Comparison of ENCODE assay signal across 22 cellular contexts in genomic region chr11:6594142-6594768, GRCh38. TPM values are rescaled to one million over a fixed set of nuclear protein-coding genes. Genes with fewer than 3 reads are reported as not detected.
DNase-seq lines count a peak whose midpoint lies in the region; ATAC-seq and TF ChIP-seq lines count a peak whose summit lies in the region.
"Had no signal": no experiment of that assay in that cellular context is flagged by ENCODE, and none has a peak within 500 bp of the region (broad histone marks: within the 10 kb centered on the region; RNA-seq: fewer than 3 reads in every experiment).

No MANE protein-coding gene starts in this region.

- intact Hi-C loops in heart right ventricle (cut with DNase I): no loop called here
- intact Hi-C loops in sigmoid colon (cut with DNase I): no loop called here

- no peaks in the 10 kb centered on the region for H3K9me3 ChIP-seq in heart right ventricle
- no peaks in the 10 kb centered on the region for H3K9me3 ChIP-seq in sigmoid colon
- H3K9me3 ChIP-seq in suprapubic skin: no peaks in the 10 kb centered on the region
- H3K9me3 ChIP-seq: Peyer's patch had no signal

- ATAC-seq in central memory CD8-positive, alpha-beta T cell (replicated peaks; ENCODE audit: extremely low read depth, poor library complexity, severe bottlenecking): no peak
- ATAC-seq in heart right ventricle (peak in 5 of 8 donors; percentile 20 to 58 (median 36)), HG02763 (IDR thresholded peaks at IDR 0.05; ENCODE audit: unreplicated experiment) (no peak)
- ATAC-seq: activated CD4-positive, CD25-positive, alpha-beta regulatory T cell treated with anti-CD3 and anti-CD28 coated beads, Interleukin-2, amount 50 U/mL, for 24 hours; GM12878 had no signal

- H3K4me3 ChIP-seq in heart right ventricle: no peak overlapping the region
- H3K4me3 ChIP-seq in sigmoid colon: no peak overlapping the region
- H3K4me3 ChIP-seq in suprapubic skin: no peak overlapping the region
- H3K4me3 ChIP-seq: GM12878, Peyer's patch, SK-N-MC, smooth muscle cell had no signal

- H3K4me1 Mint-ChIP-seq in activated naive CD8-positive, alpha-beta T cell (ENCODE audit: low read depth): peaks cover 45% of the 10 kb centered on the region
- H3K4me1 Mint-ChIP-seq in activated naive CD8-positive, alpha-beta T cell treated with anti-CD3 and anti-CD28 coated beads for 36 hours: peaks cover 27% of the 10 kb centered on the region
- peaks cover 38% of the 10 kb centered on the region for H3K4me1 Mint-ChIP-seq in central memory CD8-positive, alpha-beta T cell
- H3K4me1 Mint-ChIP-seq: nephron had no signal

- no peak for DNase-seq in activated naive CD8-positive, alpha-beta T cell treated with anti-CD3 and anti-CD28 coated beads for 36 hours
- no peak for DNase-seq in central memory CD8-positive, alpha-beta T cell (ENCODE audit: low spot score in 2 of 2)
- no peak for DNase-seq in heart right ventricle
- DNase-seq in sigmoid colon: peak; percentile 52
- no peak for DNase-seq in NCI-H1105 (lab: John Stamatoyannopoulos, UW)
- DNase-seq in suprapubic skin (ENCODE audit: low spot score in 2 of 2): no peak
- DNase-seq: activated CD8-positive, alpha-beta memory T cell treated with anti-CD3 and anti-CD28 coated beads, Interleukin-2, amount 50 U/mL, for 4 hours; activated gamma-delta T cell treated with Interleukin-2 at 50 U/mL for 16 hours; amygdala; CD4-positive, CD25-positive, alpha-beta regulatory T cell; cerebellar nuclear complex; mesenchymal stem cell; NCI-H2029; NCI-H446 treated with DMSO at 0.1 percent for 48 hours; Peyer's patch had no signal

- H3K27ac ChIP-seq in heart right ventricle (peak overlapping the region in 7 of 10 donors; percentile 1 to 66 (median 48)), sigmoid colon (peak overlapping the region in 3 of 4 donors; percentile 80 to 99 (median 87)), suprapubic skin (no peak overlapping the region)
- H3K27ac ChIP-seq: Peyer's patch, SK-N-MC had no signal

- H3K4me1 ChIP-seq in heart right ventricle (peaks cover 2 to 63% (median 49%) of the 10 kb centered on the region in 9 donors), sigmoid colon (peaks cover 0 to 66% (median 45%) of the 10 kb centered on the region in 4 donors), suprapubic skin (no peaks in the 10 kb centered on the region)
- H3K4me1 ChIP-seq: Peyer's patch had no signal

- peaks cover 25% of the 10 kb centered on the region for H3K36me3 Mint-ChIP-seq in activated naive CD8-positive, alpha-beta T cell
- peaks cover 47% of the 10 kb centered on the region for H3K36me3 Mint-ChIP-seq in activated naive CD8-positive, alpha-beta T cell treated with anti-CD3 and anti-CD28 coated beads for 36 hours
- H3K36me3 Mint-ChIP-seq in central memory CD8-positive, alpha-beta T cell (ENCODE audit: insufficient read depth): peaks cover 47% of the 10 kb centered on the region

- TF ChIP-seq CTCF in heart right ventricle (IDR thresholded peaks at IDR 0.05) (no peak), sigmoid colon (IDR thresholded peaks at IDR 0.05) (no peak), suprapubic skin (IDR thresholded peaks at IDR 0.05) (no peak)

- no peak overlapping the region for H3K4me3 Mint-ChIP-seq in activated naive CD8-positive, alpha-beta T cell
- no peak overlapping the region for H3K4me3 Mint-ChIP-seq in activated naive CD8-positive, alpha-beta T cell treated with anti-CD3 and anti-CD28 coated beads for 36 hours
- no peak overlapping the region for H3K4me3 Mint-ChIP-seq in central memory CD8-positive, alpha-beta T cell
- H3K4me3 Mint-ChIP-seq: nephron had no signal

- H3K27me3 Mint-ChIP-seq in activated naive CD8-positive, alpha-beta T cell: no peaks in the 10 kb centered on the region
- no peaks in the 10 kb centered on the region for H3K27me3 Mint-ChIP-seq in activated naive CD8-positive, alpha-beta T cell treated with anti-CD3 and anti-CD28 coated beads for 36 hours
- no peaks in the 10 kb centered on the region for H3K27me3 Mint-ChIP-seq in central memory CD8-positive, alpha-beta T cell
- H3K27me3 Mint-ChIP-seq: CD4-positive, CD25-positive, alpha-beta regulatory T cell had no signal

- TF ChIP-seq EP300 in sigmoid colon (IDR thresholded peaks at IDR 0.05) (no peak), suprapubic skin (IDR thresholded peaks at IDR 0.05) (no peak)

- H3K27ac Mint-ChIP-seq in activated naive CD8-positive, alpha-beta T cell: peak overlapping the region; percentile 31
- H3K27ac Mint-ChIP-seq in activated naive CD8-positive, alpha-beta T cell treated with anti-CD3 and anti-CD28 coated beads for 36 hours: no peak overlapping the region
- peak overlapping the region; percentile 30 for H3K27ac Mint-ChIP-seq in central memory CD8-positive, alpha-beta T cell (ENCODE audit: low read depth)
- H3K27ac Mint-ChIP-seq: nephron had no signal

- no peaks in the 10 kb centered on the region for H3K9me3 Mint-ChIP-seq in activated naive CD8-positive, alpha-beta T cell (ENCODE audit: low read depth)
- H3K9me3 Mint-ChIP-seq in activated naive CD8-positive, alpha-beta T cell treated with anti-CD3 and anti-CD28 coated beads for 36 hours: no peaks in the 10 kb centered on the region
- no peaks in the 10 kb centered on the region for H3K9me3 Mint-ChIP-seq in central memory CD8-positive, alpha-beta T cell
- H3K9me3 Mint-ChIP-seq: CD4-positive, CD25-positive, alpha-beta regulatory T cell; nephron had no signal

- WGBS in heart right ventricle, 2 donors: 46 to 57% methylated on average over 3 of the region's 3 CpGs
- WGBS in sigmoid colon, 2 donors: 93 to 95% methylated on average over 3 of the region's 3 CpGs
- 82% methylated on average over 3 of the region's 3 CpGs for whole genome bisulfite sequencing in suprapubic skin

- H3K36me3 ChIP-seq in heart right ventricle (peaks cover 0 to 86% (median 2%) of the 10 kb centered on the region in 9 donors), sigmoid colon (peaks cover under 1 to 40% (median 3%) of the 10 kb centered on the region in 4 donors), suprapubic skin (peaks cover 36% of the 10 kb centered on the region)

- H3K27me3 ChIP-seq in heart right ventricle (no peaks in the 10 kb centered on the region), sigmoid colon (no peaks in the 10 kb centered on the region), suprapubic skin (no peaks in the 10 kb centered on the region)
- H3K27me3 ChIP-seq: Peyer's patch had no signal

- TF ChIP-seq POLR2A in sigmoid colon (IDR thresholded peaks at IDR 0.05) (no peak), suprapubic skin (IDR thresholded peaks at IDR 0.05) (no peak)

RNA-seq across cellular contexts. Expression of gene RRP8, which starts 9.2 kb away (rescaled TPM):
- total RNA-seq in activated naive CD8-positive, alpha-beta T cell treated with anti-CD3 and anti-CD28 coated beads for 36 hours: 10 to 100 TPM; 37.8 to 45.3 TPM
- total RNA-seq in heart right ventricle (10 to 100 TPM; 12.1 to 23.3 (median 20.5) TPM), sigmoid colon (10 to 100 TPM; 20.7 to 23.2 (median 21.7) TPM), suprapubic skin (10 to 100 TPM; 15.9 to 33.6 (median 18.3) TPM)
- polyA plus RNA-seq in heart right ventricle (10 to 100 TPM; 16.1 to 23.0 TPM), sigmoid colon (10 to 100 TPM; 10.2 to 15.8 (median 12.3) TPM)

RNA-seq across cellular contexts. Expression of gene ILK, which starts 9.3 kb away (rescaled TPM):
- total RNA-seq in activated naive CD8-positive, alpha-beta T cell treated with anti-CD3 and anti-CD28 coated beads for 36 hours: 10 to 100 TPM; 66.1 to 68.0 TPM
- 100 to 1,000 TPM; 150 to 247 (median 204) TPM for total RNA-seq in heart right ventricle
- polyA plus RNA-seq in heart right ventricle: 100 to 1,000 TPM; 213 to 244 TPM
- 100 to 1,000 TPM; 450 to 607 (median 548) TPM for total RNA-seq in sigmoid colon
- 100 to 1,000 TPM in 2 of 3 donors, 10 to 100 TPM in 1; 93.7 to 117 (median 100) TPM for polyA plus RNA-seq in sigmoid colon
- total RNA-seq in suprapubic skin: 10 to 100 TPM; 59.8 to 83.8 (median 71.5) TPM

RNA-seq across cellular contexts. Expression of gene TAF10, which starts 17.8 kb away (rescaled TPM):
- 100 to 1,000 TPM; 156 to 160 TPM for total RNA-seq in activated naive CD8-positive, alpha-beta T cell treated with anti-CD3 and anti-CD28 coated beads for 36 hours
- total RNA-seq in heart right ventricle (100 to 1,000 TPM in 1 of 10 donors, 10 to 100 TPM in 9; 78.0 to 101 (median 89.7) TPM), sigmoid colon (10 to 100 TPM; 33.2 to 60.0 (median 49.0) TPM), suprapubic skin (10 to 100 TPM; 24.1 to 54.5 (median 40.1) TPM)
- polyA plus RNA-seq in heart right ventricle (100 to 1,000 TPM in 1 of 2 donors, 10 to 100 TPM in 1; 93.3 to 254 TPM), sigmoid colon (100 to 1,000 TPM in 2 of 3 donors, 10 to 100 TPM in 1; 67.6 to 148 (median 129) TPM)

RNA-seq across cellular contexts. Expression of gene TPP1, which starts 25.0 kb away (rescaled TPM):
- total RNA-seq in activated naive CD8-positive, alpha-beta T cell treated with anti-CD3 and anti-CD28 coated beads for 36 hours: 10 to 100 TPM; 30.7 to 33.7 TPM
- total RNA-seq in heart right ventricle (100 to 1,000 TPM in 2 of 10 donors, 10 to 100 TPM in 8; 56.3 to 132 (median 72.6) TPM), sigmoid colon (10 to 100 TPM; 39.8 to 58.8 (median 45.9) TPM), suprapubic skin (100 to 1,000 TPM in 2 of 4 donors, 10 to 100 TPM in 2; 56.1 to 126 (median 81.9) TPM)
- polyA plus RNA-seq in heart right ventricle (10 to 100 TPM; 31.9 to 34.6 TPM), sigmoid colon (10 to 100 TPM; 13.2 to 60.3 (median 55.5) TPM)

Comparison
In these comparisons a context has a peak if more than half of its experiments do, and no peak if none do; other contexts are left out.
1. ATAC-seq: peak in heart right ventricle (5 of 8); none in central memory CD8-positive, alpha-beta T cell (single experiment) and HG02763 (single experiment).